34 cellular contexts compared by ENCODE assay signal in the genomic region with DNA sequence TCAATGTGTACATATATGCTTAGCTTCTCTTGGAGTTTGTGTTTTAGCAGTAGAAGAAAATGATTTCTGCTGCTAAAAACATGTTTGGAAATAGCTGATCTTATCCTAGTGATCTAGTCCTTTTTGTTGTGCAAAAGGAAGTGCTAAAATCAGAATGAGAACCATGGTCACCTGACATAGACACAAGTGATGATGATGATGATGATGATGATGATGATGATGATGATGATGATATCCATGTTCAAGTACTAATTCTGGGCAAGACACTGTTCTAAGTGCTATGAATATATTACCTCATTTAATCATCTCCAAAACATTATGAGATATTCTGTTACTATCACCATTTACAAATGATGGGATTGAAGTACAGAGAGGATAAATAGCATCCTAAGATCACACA.
"Had no signal": no experiment of that assay in that cellular context is flagged by ENCODE, and none has a peak within 500 bp of the region (broad histone marks: within the 10 kb centered on the region; RNA-seq: fewer than 3 reads in every experiment).

No MANE protein-coding gene starts in this region.

- ATAC-seq: activated CD4-positive, CD25-positive, alpha-beta regulatory T cell treated with anti-CD3 and anti-CD28 coated beads, Interleukin-2, amount 50 U/mL, for 24 hours; activated CD8-positive, alpha-beta memory T cell treated with anti-CD3 and anti-CD28 coated beads, Interleukin-2, amount 10 ng/mL, durations not matched to agents 7 days and 5 days; activated CD8-positive, alpha-beta T cell treated with anti-CD3 and anti-CD28 coated beads, Interleukin-2, amount 10 ng/mL, durations not matched to agents 7 days and 5 days; esophagus mucosa; gastrocnemius medialis; heart left ventricle; T-helper 17 cell had no signal

- H3K4me1 ChIP-seq: ascending aorta, gastrocnemius medialis, heart left ventricle had no signal

- H3K9me3 Mint-ChIP-seq: activated B cell treated with CpG ODN at 0.5 μM for 24 hours; activated CD4-positive, alpha-beta memory T cell treated with anti-CD3 and anti-CD28 coated beads for 36 hours; activated naive CD4-positive, alpha-beta T cell treated with anti-CD3 and anti-CD28 coated beads, Interleukin-2, amount 10 ng/mL, durations not matched to agents 7 days and 5 days; activated naive CD4-positive, alpha-beta T cell treated with anti-CD3 and anti-CD28 coated beads, Interleukin-2, amount 50 U/mL, for 72 hours; central memory CD8-positive, alpha-beta T cell; dendritic cell treated with granulocyte-macrophage colony-stimulating factor and Interleukin-4, amounts not matched to agents 40 ng/mL and 50 ng/mL, for 4 days; endodermal cell; T-helper 2 cell treated with Interferon-gamma antibody and Interleukin-4, amounts not matched to agents 5 μg/mL and 100 μg/mL, for 36 hours had no signal

- H3K4me1 Mint-ChIP-seq: activated B cell treated with CpG ODN at 0.5 μM for 24 hours; activated naive CD4-positive, alpha-beta T cell treated with anti-CD3 and anti-CD28 coated beads, Interleukin-2, amount 10 ng/mL, durations not matched to agents 7 days and 5 days; central memory CD8-positive, alpha-beta T cell; endodermal cell had no signal

- H3K27me3 Mint-ChIP-seq: activated B cell treated with CpG ODN at 0.5 μM for 24 hours; activated CD4-positive, alpha-beta memory T cell treated with anti-CD3 and anti-CD28 coated beads for 36 hours; activated naive CD4-positive, alpha-beta T cell treated with anti-CD3 and anti-CD28 coated beads, Interleukin-2, amount 10 ng/mL, durations not matched to agents 7 days and 5 days; activated naive CD8-positive, alpha-beta T cell treated with anti-CD3 and anti-CD28 coated beads, Interleukin-2, amount 10 ng/mL, durations not matched to agents 7 days and 5 days; T-helper 17 cell had no signal

- H3K4me3 ChIP-seq: ascending aorta, coronary artery, dorsolateral prefrontal cortex, gastrocnemius medialis, heart left ventricle had no signal

- FAIRE-seq: bronchial epithelial cell had no signal

- DNase-seq: activated B cell treated with CpG ODN at 0.5 μM for 24 hours; activated CD4-positive, alpha-beta memory T cell treated with anti-CD3 and anti-CD28 coated beads for 36 hours; activated CD4-positive, alpha-beta T cell treated with anti-CD3 and anti-CD28 coated beads for 48 hours; activated CD4-positive, alpha-beta T cell treated with anti-CD3 and anti-CD28 coated beads, Interleukin-2, amount 50 U/mL, for 1 hour; activated CD8-positive, alpha-beta memory T cell treated with anti-CD3 and anti-CD28 coated beads, Interleukin-2, amount 10 ng/mL, durations not matched to agents 7 days and 5 days; activated CD8-positive, alpha-beta memory T cell treated with anti-CD3 and anti-CD28 coated beads, Interleukin-2, amount 50 U/mL, for 4 hours; activated CD8-positive, alpha-beta T cell treated with anti-CD3 and anti-CD28 coated beads, Interleukin-2, amount 10 ng/mL, durations not matched to agents 7 days and 5 days; activated gamma-delta T cell; activated naive CD4-positive, alpha-beta T cell; activated naive CD4-positive, alpha-beta T cell treated with anti-CD3 and anti-CD28 coated beads, Interleukin-2, amount 10 ng/mL, durations not matched to agents 7 days and 5 days; activated naive CD8-positive, alpha-beta T cell treated with anti-CD3 and anti-CD28 coated beads, Interleukin-2, amount 10 ng/mL, durations not matched to agents 7 days and 5 days; activated T-cell treated with anti-CD3 and anti-CD28 coated beads, Interleukin-2, amount 50 U/mL, for 1 hour; activated T-cell treated with anti-CD3 and anti-CD28 coated beads, Interleukin-2, amount 50 U/mL, for 48 hours; dorsolateral prefrontal cortex; effector memory CD4-positive, alpha-beta T cell; endodermal cell; gastrocnemius medialis; glutamatergic neuron; heart left ventricle; T-helper 1 cell; T-helper 17 cell; T1000; WERI-Rb-1 had no signal

- H3K27ac Mint-ChIP-seq: activated B cell treated with CpG ODN at 0.5 μM for 24 hours; activated CD4-positive, alpha-beta memory T cell treated with anti-CD3 and anti-CD28 coated beads for 36 hours; activated CD8-positive, alpha-beta memory T cell treated with anti-CD3 and anti-CD28 coated beads, Interleukin-2, amount 10 ng/mL, durations not matched to agents 7 days and 5 days; activated CD8-positive, alpha-beta T cell treated with anti-CD3 and anti-CD28 coated beads, Interleukin-2, amount 10 ng/mL, durations not matched to agents 7 days and 5 days; activated naive CD4-positive, alpha-beta T cell treated with anti-CD3 and anti-CD28 coated beads, Interleukin-2, amount 10 ng/mL, durations not matched to agents 7 days and 5 days; activated naive CD4-positive, alpha-beta T cell treated with anti-CD3 and anti-CD28 coated beads, Interleukin-2, amount 50 U/mL, for 72 hours; activated naive CD8-positive, alpha-beta T cell treated with anti-CD3 and anti-CD28 coated beads, Interleukin-2, amount 10 ng/mL, durations not matched to agents 7 days and 5 days; dendritic cell treated with granulocyte-macrophage colony-stimulating factor and Interleukin-4, amounts not matched to agents 40 ng/mL and 50 ng/mL, for 4 days; endodermal cell; T-helper 17 cell; T-helper 2 cell treated with Interferon-gamma antibody and Interleukin-4, amounts not matched to agents 5 μg/mL and 100 μg/mL, for 36 hours had no signal

- H3K27me3 ChIP-seq: ascending aorta, brain microvascular endothelial cell, dorsolateral prefrontal cortex, gastrocnemius medialis, heart left ventricle had no signal

- H3K36me3 ChIP-seq: ascending aorta, brain microvascular endothelial cell, gastrocnemius medialis, heart left ventricle, WERI-Rb-1 had no signal

- H3K36me3 Mint-ChIP-seq: activated CD4-positive, alpha-beta memory T cell treated with anti-CD3 and anti-CD28 coated beads for 36 hours; activated CD8-positive, alpha-beta memory T cell treated with anti-CD3 and anti-CD28 coated beads, Interleukin-2, amount 10 ng/mL, durations not matched to agents 7 days and 5 days; activated naive CD4-positive, alpha-beta T cell treated with anti-CD3 and anti-CD28 coated beads, Interleukin-2, amount 10 ng/mL, durations not matched to agents 7 days and 5 days; activated naive CD4-positive, alpha-beta T cell treated with anti-CD3 and anti-CD28 coated beads, Interleukin-2, amount 50 U/mL, for 72 hours; activated naive CD8-positive, alpha-beta T cell treated with anti-CD3 and anti-CD28 coated beads, Interleukin-2, amount 10 ng/mL, durations not matched to agents 7 days and 5 days had no signal

- H3K27ac ChIP-seq: ascending aorta, brain microvascular endothelial cell, coronary artery, dorsolateral prefrontal cortex, foreskin keratinocyte, gastrocnemius medialis, heart left ventricle, WERI-Rb-1 had no signal

- H3K4me3 Mint-ChIP-seq: activated B cell treated with CpG ODN at 0.5 μM for 24 hours; activated CD4-positive, alpha-beta memory T cell treated with anti-CD3 and anti-CD28 coated beads for 36 hours; activated CD8-positive, alpha-beta memory T cell treated with anti-CD3 and anti-CD28 coated beads, Interleukin-2, amount 10 ng/mL, durations not matched to agents 7 days and 5 days; activated CD8-positive, alpha-beta T cell treated with anti-CD3 and anti-CD28 coated beads, Interleukin-2, amount 10 ng/mL, durations not matched to agents 7 days and 5 days; activated naive CD4-positive, alpha-beta T cell treated with anti-CD3 and anti-CD28 coated beads, Interleukin-2, amount 10 ng/mL, durations not matched to agents 7 days and 5 days; activated naive CD8-positive, alpha-beta T cell treated with anti-CD3 and anti-CD28 coated beads, Interleukin-2, amount 10 ng/mL, durations not matched to agents 7 days and 5 days; central memory CD8-positive, alpha-beta T cell; dendritic cell treated with granulocyte-macrophage colony-stimulating factor and Interleukin-4, amounts not matched to agents 40 ng/mL and 50 ng/mL, for 4 days; endodermal cell; T-helper 17 cell; T-helper 2 cell treated with Interferon-gamma antibody and Interleukin-4, amounts not matched to agents 5 μg/mL and 100 μg/mL, for 36 hours had no signal

- H3K9me3 ChIP-seq: ascending aorta, gastrocnemius medialis, heart left ventricle had no signal
